Comparison of ENCODE assay signal across 22 cellular contexts in the genomic region with DNA sequence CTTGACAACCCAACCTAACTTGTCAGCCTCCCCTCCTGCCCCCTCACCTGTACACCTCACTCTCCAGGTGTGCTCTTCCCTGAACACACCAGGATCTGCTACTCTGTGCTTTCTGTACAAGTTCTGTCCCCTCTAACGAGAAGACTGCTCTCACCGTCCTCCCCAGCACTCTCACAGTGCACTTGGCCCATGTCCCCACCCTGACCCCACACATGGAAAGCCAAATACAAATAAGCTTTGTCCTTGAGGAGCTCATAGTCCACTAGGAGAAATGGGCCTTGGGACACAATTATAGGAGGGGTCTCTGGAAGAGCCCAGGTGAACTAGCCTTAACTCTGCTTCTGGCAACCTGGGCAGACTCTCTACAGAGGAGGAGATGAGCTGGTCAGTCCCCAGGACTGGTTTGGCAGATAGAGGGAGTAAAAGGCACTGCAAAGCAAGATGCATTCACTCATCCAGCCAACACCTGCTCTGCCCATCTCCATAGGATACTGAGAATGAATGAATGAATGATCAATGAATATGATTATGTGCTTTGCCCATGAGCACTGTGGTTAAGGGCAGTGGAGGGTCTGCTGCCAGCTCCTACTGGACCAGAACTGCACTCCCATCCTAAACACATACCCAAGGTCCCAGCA. TPM values are rescaled to one million over a fixed set of nuclear protein-coding genes. Genes with fewer than 3 reads are reported as not detected.
DNase-seq lines count a peak whose midpoint lies in the region; ATAC-seq, FAIRE-seq and TF ChIP-seq lines count a peak whose summit lies in the region.
"Had no signal": no experiment of that assay in that cellular context is flagged by ENCODE, and none has a peak within 500 bp of the region (broad histone marks: within the 10 kb centered on the region; RNA-seq: fewer than 3 reads in every experiment).

No MANE protein-coding gene starts in this region.

- FAIRE-seq in HepG2 (lab: Jason Lieb, UNC), result peak; percentile 63
- FAIRE-seq: D721Med had no signal

- H3K27ac ChIP-seq in HepG2 (ENCODE audit: extremely low read length, insufficient read depth, low read length) (peak overlapping the region; percentile 62), right lobe of liver (no peak overlapping the region), endodermal cell (ENCODE audit: low read depth, low read length) (no peak overlapping the region)
- H3K27ac ChIP-seq: RWPE1, SK-N-MC had no signal

- no peaks in the 10 kb centered on the region for H3K4me1 Mint-ChIP-seq in endodermal cell
- H3K4me1 Mint-ChIP-seq in progenitor cell of endocrine pancreas (ENCODE audit: low read depth), result peaks cover 19% of the 10 kb centered on the region

- in situ Hi-C loops in HepG2 (cut with HindIII; ENCODE audit: extremely low pct_ligation_motif_present, low pct_unique_long_range_greater_than_20kb), result no loop called here

- peaks cover 4% of the 10 kb centered on the region; the same call in 1 of the 2 replicates for H4K20me1 ChIP-seq in HepG2 (ENCODE audit: insufficient read depth, low read length)

- POLR2A ChIA-PET in HepG2 (lab: Yijun Ruan, JAX), result interaction anchor here (1.0 to 8.3 kb wide), 7 partner anchors 9 to 26 kb away, joined by 3 to 90 read pairs (median 15); partner anchors contain the start of genes NIPSNAP1 and THOC5

- H3K36me3 Mint-ChIP-seq in endodermal cell (ENCODE audit: low read depth) (peaks cover 31% of the 10 kb centered on the region), progenitor cell of endocrine pancreas (ENCODE audit: insufficient read depth) (peaks cover 24% of the 10 kb centered on the region)

- TF ChIP-seq POLR2A in HepG2 (IDR thresholded peaks at IDR 0.05; ENCODE audit: insufficient read depth in 1 of 2, low read depth in 2 of 2, low read length in 2 of 2), result 0 out of 4 replicates have a peak, but pooled peaks of 1 of the 2 experiments have one; percentile 19
- TF ChIP-seq POLR2A in right lobe of liver (IDR thresholded peaks at IDR 0.05), result no peak

- H3K36me3 ChIP-seq in HepG2 (replicated peaks in 1 of 2; ENCODE audit: control insufficient read depth in 1 of 2, insufficient read depth in 2 of 2, low read length in 2 of 2), result peaks cover 4 to 5% of the 10 kb centered on the region in 2 experiments
- H3K36me3 ChIP-seq in right lobe of liver, result peaks cover 0 to 19% (median 7%) of the 10 kb centered on the region in 4 donors
- H3K36me3 ChIP-seq in endodermal cell (ENCODE audit: control insufficient read depth, insufficient read depth, low read length), result peaks cover 26% of the 10 kb centered on the region

- H3K9ac ChIP-seq in HepG2 (ENCODE audit: insufficient read depth, low read depth, low read length) (no peak overlapping the region), endodermal cell (ENCODE audit: extremely low read depth, low read length, poor library complexity, severe bottlenecking) (no peak overlapping the region)

- no peak overlapping the region for H3K4me3 Mint-ChIP-seq in endodermal cell
- H3K4me3 Mint-ChIP-seq in progenitor cell of endocrine pancreas (ENCODE audit: low read depth), result no peak overlapping the region

- H3K9me3 ChIP-seq in HepG2 (ENCODE audit: low read length) (no peaks in the 10 kb centered on the region), right lobe of liver (no peaks in the 10 kb centered on the region), endodermal cell (ENCODE audit: control insufficient read depth, low read length) (no peaks in the 10 kb centered on the region)

- H3K27ac Mint-ChIP-seq in endodermal cell (peak overlapping the region; percentile 68), progenitor cell of endocrine pancreas (peak overlapping the region; percentile 62)

- TF ChIP-seq CTCF in HepG2 (CRISPR knock-in tag; IDR thresholded peaks at IDR 0.05), result no peak
- no peak for TF ChIP-seq CTCF in right lobe of liver (IDR thresholded peaks at IDR 0.05)
- TF ChIP-seq CTCF in endodermal cell (conservative IDR thresholded peaks at IDR 0.05), result no peak
- no peak for TF ChIP-seq CTCF in progenitor cell of endocrine pancreas (IDR thresholded peaks at IDR 0.05; ENCODE audit: unreplicated experiment)

- no peak overlapping the region for H2AFZ ChIP-seq in HepG2 (ENCODE audit: low read length)

- H3K4me3 ChIP-seq in HepG2 (replicated peaks in 1 of 3; ENCODE audit: insufficient read depth in 1 of 3, low read depth in 2 of 3, low read length in 3 of 3) (peak overlapping the region in 1 of 3 experiments; percentile 8; a peak in 2 of 6 replicates), right lobe of liver (no peak overlapping the region), endodermal cell (ENCODE audit: low read length) (no peak overlapping the region)
- H3K4me3 ChIP-seq: SK-N-MC had no signal

- TF ChIP-seq EP300 in HepG2 (IDR thresholded peaks at IDR 0.05; ENCODE audit: low read depth in 2 of 2, low read length in 2 of 2) (peak in 1 of 2 experiments; percentile 66; a peak in 1 of 4 replicates), HepG2 (CRISPR knock-in tag; IDR thresholded peaks at IDR 0.05; ENCODE audit: borderline replicate concordance) (peak; percentile 55; the same call in 1 of the 2 replicates)

- DNase-seq in HepG2 (ENCODE audit: low spot score) (peak; percentile 66), right lobe of liver (no peak), endodermal cell (no peak), progenitor cell of endocrine pancreas (ENCODE audit: low spot score, unreplicated experiment) (no peak), globus pallidus (ENCODE audit: low spot score) (no peak)
- DNase-seq: 8988T, ACHN, GOT3, HCEC 1CT, NCI-H1048, NCI-H1417, NCI-H1694, NCI-H2029 treated with DMSO at 0.1 percent for 48 hours, NCI-H226, NCI-H510A, NCI-H69, SHP77 treated with DMSO at 0.1 percent for 48 hours had no signal

- CTCF ChIA-PET in HepG2 (lab: Yijun Ruan, JAX; ENCODE audit: low intra/inter-chr PET ratio, low total read pairs), result no interaction called here

- peaks cover 76% of the 10 kb centered on the region for H3K4me1 ChIP-seq in HepG2 (ENCODE audit: insufficient read depth, low read length)
- H3K4me1 ChIP-seq in right lobe of liver, result peaks cover 0 to 33% (median 12%) of the 10 kb centered on the region in 4 donors
- no peaks in the 10 kb centered on the region for H3K4me1 ChIP-seq in endodermal cell (ENCODE audit: control insufficient read depth, insufficient read depth, low read length)

- intact Hi-C loops in HepG2 (cut with micrococcal nuclease; ENCODE audit: unreplicated experiment) (no loop called here), right lobe of liver (cut with DNase I) (no loop called here)

- ATAC-seq in HepG2 (peak; percentile 61), right lobe of liver (no peak), HG02970 (IDR thresholded peaks at IDR 0.05; ENCODE audit: low FRiP score, unreplicated experiment) (no peak), HG03342 (IDR thresholded peaks at IDR 0.05; ENCODE audit: unreplicated experiment) (no peak)

- BruUV-seq in HepG2 (replicated peaks; lab: Mats Ljungman, UMichigan), result no TSS peak

- H3K4me2 ChIP-seq in HepG2 (ENCODE audit: low read depth, low read length), result peak overlapping the region; percentile 25

- no peaks in the 10 kb centered on the region for H3K9me3 Mint-ChIP-seq in endodermal cell
- no peaks in the 10 kb centered on the region for H3K9me3 Mint-ChIP-seq in progenitor cell of endocrine pancreas (ENCODE audit: low read depth)

- H3K27me3 ChIP-seq in HepG2 (ENCODE audit: control insufficient read depth in 1 of 2, insufficient read depth in 2 of 2, low read length in 2 of 2), result no peaks in the 10 kb centered on the region
- no peaks in the 10 kb centered on the region for H3K27me3 ChIP-seq in right lobe of liver
- no peaks in the 10 kb centered on the region for H3K27me3 ChIP-seq in endodermal cell (ENCODE audit: control insufficient read depth, insufficient read depth, low read length, poor library complexity, severe bottlenecking)

- H3K79me2 ChIP-seq in HepG2 (ENCODE audit: insufficient read depth, low read length), result no peaks in the 10 kb centered on the region

- H3K27me3 Mint-ChIP-seq in endodermal cell (ENCODE audit: insufficient read depth) (no peaks in the 10 kb centered on the region), progenitor cell of endocrine pancreas (no peaks in the 10 kb centered on the region)

- 13% methylated on average over 2 of the region's 2 CpGs for whole genome bisulfite sequencing in HepG2 (ENCODE audit: low lambda C conversion rate)
- WGBS in right lobe of liver (ENCODE audit: insufficient coverage, low coverage, low lambda C conversion rate, missing lambda C conversion rate), result 41% methylated on average over 2 of the region's 2 CpGs
- WGBS in endodermal cell (ENCODE audit: insufficient coverage in 1 of 2, insufficient read length in 1 of 2), 2 experiments, result 97% methylated on average over 2 of the region's 2 CpGs; no CpG with 5 or more reads in 1 of the 2 experiments

- no peak for TF ChIP-seq RAD21 in HepG2 (CRISPR knock-in tag; IDR thresholded peaks at IDR 0.05)

RNA-seq across cellular contexts. Expression of gene NIPSNAP1, which starts 9.9 kb away (rescaled TPM):
- total RNA-seq in HepG2 (2016; rRNA removed; fragmentation: Illumina TruSeq; extraction: Trizol), result 159 and 167 TPM in 2 replicates
- total RNA-seq in HepG2 (2016; cell fraction: cytosol; rRNA removed; fragmentation: Illumina TruSeq; extraction: Trizol; ENCODE audit: low read depth), result 36.4 and 36.6 TPM in 2 replicates
- 162 and 163 TPM in 2 replicates for total RNA-seq in HepG2 (2016; cell fraction: insoluble cytoplasmic fraction; rRNA removed; fragmentation: Illumina TruSeq; extraction: Trizol)
- total RNA-seq in HepG2 (2016; cell fraction: membrane; rRNA removed; fragmentation: Illumina TruSeq; extraction: Trizol), result 98.2 and 102 TPM in 2 replicates
- total RNA-seq in HepG2 (2016; cell fraction: nucleus; rRNA removed; fragmentation: Illumina TruSeq; extraction: Trizol), result 68.4 and 75.1 TPM in 2 replicates
- polyA plus RNA-seq in HepG2 (2011; rRNA removed), result 203 and 212 TPM in 2 replicates
- polyA plus RNA-seq in HepG2 (2011; cell fraction: cytosol; rRNA removed), result 167 and 170 TPM in 2 replicates
- polyA plus RNA-seq in HepG2 (2011; cell fraction: nucleus; rRNA removed), result 133 and 152 TPM in 2 replicates
- 126 and 158 TPM in 2 replicates for polyA plus RNA-seq in HepG2 (2012)
- 33.2 and 39.7 TPM in 2 replicates for polyA plus RNA-seq in HepG2 (2016; cell fraction: cytosol; fragmentation: Illumina TruSeq; extraction: Trizol; ENCODE audit: low read depth)
- polyA plus RNA-seq in HepG2 (2016; cell fraction: insoluble cytoplasmic fraction; fragmentation: Illumina TruSeq; extraction: Trizol; ENCODE audit: low read depth), result 169 and 174 TPM in 2 replicates
- 73.5 and 79.3 TPM in 2 replicates for polyA plus RNA-seq in HepG2 (2016; cell fraction: membrane; fragmentation: Illumina TruSeq; extraction: Trizol; ENCODE audit: low read depth)
- 104 and 117 TPM in 2 replicates for polyA plus RNA-seq in HepG2 (2016; cell fraction: nucleus; fragmentation: Illumina TruSeq; extraction: Trizol; ENCODE audit: insufficient read depth, low read depth)
- polyA minus RNA-seq in HepG2 (2011; rRNA and poly(A)+ RNA removed; ENCODE audit: low replicate concordance), result 19.6 and 162 TPM in 2 replicates
- polyA minus RNA-seq in HepG2 (2011; cell fraction: cytosol; rRNA and poly(A)+ RNA removed), result 70.8 and 86.6 TPM in 2 replicates
- 55.0 and 66.1 TPM in 2 replicates for polyA minus RNA-seq in HepG2 (2011; cell fraction: nucleus; rRNA and poly(A)+ RNA removed)
- 100 to 1,000 TPM in 5 of 6 experiments, 10 to 100 TPM in 1; 94.5 to 149 (median 141) TPM for total RNA-seq in right lobe of liver
- 100 to 1,000 TPM; 155 to 229 TPM for total RNA-seq in endodermal cell
- polyA plus RNA-seq in endodermal cell (2013, experiment 1 of 2), result 202 TPM
- polyA plus RNA-seq in endodermal cell (2013, experiment 2 of 2), result 188 TPM
- 221 and 222 TPM in 2 replicates for total RNA-seq in progenitor cell of endocrine pancreas

RNA-seq across cellular contexts. Expression of gene THOC5, which starts 17.5 kb away (rescaled TPM):
- total RNA-seq in HepG2 (2016; rRNA removed; fragmentation: Illumina TruSeq; extraction: Trizol) (46.7 and 53.5 TPM in 2 replicates), right lobe of liver (10 to 100 TPM; 11.9 to 17.4 (median 14.1) TPM), endodermal cell (10 to 100 TPM; 61.1 to 89.7 TPM), progenitor cell of endocrine pancreas (72.9 and 80.3 TPM in 2 replicates)
- 20.7 and 27.6 TPM in 2 replicates for total RNA-seq in HepG2 (2016; cell fraction: cytosol; rRNA removed; fragmentation: Illumina TruSeq; extraction: Trizol; ENCODE audit: low read depth)
- 47.6 and 56.5 TPM in 2 replicates for total RNA-seq in HepG2 (2016; cell fraction: insoluble cytoplasmic fraction; rRNA removed; fragmentation: Illumina TruSeq; extraction: Trizol)
- total RNA-seq in HepG2 (2016; cell fraction: membrane; rRNA removed; fragmentation: Illumina TruSeq; extraction: Trizol), result 39.5 and 44.9 TPM in 2 replicates
- total RNA-seq in HepG2 (2016; cell fraction: nucleus; rRNA removed; fragmentation: Illumina TruSeq; extraction: Trizol), result 32.6 and 43.7 TPM in 2 replicates
- polyA plus RNA-seq in HepG2 (2011; rRNA removed), result 45.8 and 65.2 TPM in 2 replicates
- polyA plus RNA-seq in HepG2 (2011; cell fraction: cytosol; rRNA removed), result 27.9 and 31.5 TPM in 2 replicates
- 145 and 182 TPM in 2 replicates for polyA plus RNA-seq in HepG2 (2011; cell fraction: nucleus; rRNA removed)
- 37.0 and 37.3 TPM in 2 replicates for polyA plus RNA-seq in HepG2 (2012)
- polyA plus RNA-seq in HepG2 (2016; cell fraction: cytosol; fragmentation: Illumina TruSeq; extraction: Trizol; ENCODE audit: low read depth), result 25.9 and 30.6 TPM in 2 replicates
- polyA plus RNA-seq in HepG2 (2016; cell fraction: insoluble cytoplasmic fraction; fragmentation: Illumina TruSeq; extraction: Trizol; ENCODE audit: low read depth), result 44.1 and 46.1 TPM in 2 replicates
- 35.3 and 37.4 TPM in 2 replicates for polyA plus RNA-seq in HepG2 (2016; cell fraction: membrane; fragmentation: Illumina TruSeq; extraction: Trizol; ENCODE audit: low read depth)
- polyA plus RNA-seq in HepG2 (2016; cell fraction: nucleus; fragmentation: Illumina TruSeq; extraction: Trizol; ENCODE audit: insufficient read depth, low read depth), result 54.0 and 55.1 TPM in 2 replicates
- 57.0 and 70.3 TPM in 2 replicates for polyA minus RNA-seq in HepG2 (2011; rRNA and poly(A)+ RNA removed; ENCODE audit: low replicate concordance)
- 25.5 and 29.4 TPM in 2 replicates for polyA minus RNA-seq in HepG2 (2011; cell fraction: cytosol; rRNA and poly(A)+ RNA removed)
- 38.9 and 51.6 TPM in 2 replicates for polyA minus RNA-seq in HepG2 (2011; cell fraction: nucleus; rRNA and poly(A)+ RNA removed)
- polyA plus RNA-seq in endodermal cell (2013, experiment 1 of 2), result 34.9 TPM
- 31.4 TPM for polyA plus RNA-seq in endodermal cell (2013, experiment 2 of 2)

RNA-seq across cellular contexts. Expression of gene NF2, which starts 32.4 kb away (rescaled TPM):
- total RNA-seq in HepG2 (2016; rRNA removed; fragmentation: Illumina TruSeq; extraction: Trizol), result 33.3 and 45.3 TPM in 2 replicates
- total RNA-seq in HepG2 (2016; cell fraction: cytosol; rRNA removed; fragmentation: Illumina TruSeq; extraction: Trizol; ENCODE audit: low read depth), result 6.6 and 7.4 TPM in 2 replicates
- total RNA-seq in HepG2 (2016; cell fraction: insoluble cytoplasmic fraction; rRNA removed; fragmentation: Illumina TruSeq; extraction: Trizol), result 33.3 and 42.0 TPM in 2 replicates
- 21.0 and 24.2 TPM in 2 replicates for total RNA-seq in HepG2 (2016; cell fraction: membrane; rRNA removed; fragmentation: Illumina TruSeq; extraction: Trizol)
- total RNA-seq in HepG2 (2016; cell fraction: nucleus; rRNA removed; fragmentation: Illumina TruSeq; extraction: Trizol), result 25.6 and 28.1 TPM in 2 replicates
- 8.8 and 9.3 TPM in 2 replicates for polyA plus RNA-seq in HepG2 (2011; rRNA removed)
- 6.9 and 7.3 TPM in 2 replicates for polyA plus RNA-seq in HepG2 (2011; cell fraction: cytosol; rRNA removed)
- 8.1 and 8.6 TPM in 2 replicates for polyA plus RNA-seq in HepG2 (2011; cell fraction: nucleus; rRNA removed)
- 6.4 TPM in 2 replicates for polyA plus RNA-seq in HepG2 (2012)
- 3.3 and 5.4 TPM in 2 replicates for polyA plus RNA-seq in HepG2 (2016; cell fraction: cytosol; fragmentation: Illumina TruSeq; extraction: Trizol; ENCODE audit: low read depth)
- polyA plus RNA-seq in HepG2 (2016; cell fraction: insoluble cytoplasmic fraction; fragmentation: Illumina TruSeq; extraction: Trizol; ENCODE audit: low read depth), result 21.1 and 24.6 TPM in 2 replicates
- polyA plus RNA-seq in HepG2 (2016; cell fraction: membrane; fragmentation: Illumina TruSeq; extraction: Trizol; ENCODE audit: low read depth), result 9.8 and 11.9 TPM in 2 replicates
- polyA plus RNA-seq in HepG2 (2016; cell fraction: nucleus; fragmentation: Illumina TruSeq; extraction: Trizol; ENCODE audit: insufficient read depth, low read depth), result 23.3 and 24.8 TPM in 2 replicates
- 25.7 and 39.3 TPM in 2 replicates for polyA minus RNA-seq in HepG2 (2011; rRNA and poly(A)+ RNA removed; ENCODE audit: low replicate concordance)
- 12.4 and 13.6 TPM in 2 replicates for polyA minus RNA-seq in HepG2 (2011; cell fraction: cytosol; rRNA and poly(A)+ RNA removed)
- 11.5 and 15.2 TPM in 2 replicates for polyA minus RNA-seq in HepG2 (2011; cell fraction: nucleus; rRNA and poly(A)+ RNA removed)
- 10 to 100 TPM in 5 of 6 experiments, 1 to 10 TPM in 1; 9.6 to 24.8 (median 14.0) TPM for total RNA-seq in right lobe of liver
- total RNA-seq in endodermal cell, result 10 to 100 TPM; 45.7 to 51.4 TPM
- polyA plus RNA-seq in endodermal cell (2013, experiment 1 of 2), result 14.2 TPM
- 17.9 TPM for polyA plus RNA-seq in endodermal cell (2013, experiment 2 of 2)
- 36.6 and 37.1 TPM in 2 replicates for total RNA-seq in progenitor cell of endocrine pancreas
